31 cellular contexts compared by ENCODE assay signal in the genomic region with DNA sequence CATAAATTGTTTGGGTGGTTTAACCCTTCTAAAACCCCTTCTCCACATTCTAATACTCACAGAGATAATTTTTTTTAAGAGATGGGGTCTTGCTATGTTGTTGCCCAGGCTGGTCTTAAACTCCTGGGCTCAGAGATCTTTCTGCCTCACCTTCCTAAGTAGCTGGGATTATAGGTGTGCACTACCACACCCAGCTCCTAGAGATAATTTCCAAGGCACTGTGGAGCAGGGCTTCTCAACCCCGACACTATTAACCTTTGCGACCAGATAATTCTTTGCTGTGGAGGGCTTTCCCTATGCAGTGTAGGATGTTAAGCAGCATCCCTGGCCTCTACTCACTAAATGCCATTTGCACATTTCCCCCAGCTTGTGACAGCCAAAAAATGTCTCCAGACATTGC.
"Had no signal": no experiment of that assay in that cellular context is flagged by ENCODE, and none has a peak within 500 bp of the region (broad histone marks: within the 10 kb centered on the region; RNA-seq: fewer than 3 reads in every experiment).

No MANE protein-coding gene starts in this region.

- H3K27me3 Mint-ChIP-seq: naive thymus-derived CD8-positive, alpha-beta T cell; stimulated activated naive B cell treated with anti-CD40 and anti-IgM and Interleukin-4, amounts not matched to agents 10 μg/mL and 1 μg/mL and 100 μg/mL, for 72 hours had no signal

- DNase-seq: head of caudate nucleus; hypothalamus; immature natural killer cell; kidney; left ventricle myocardium inferior; midbrain; naive thymus-derived CD8-positive, alpha-beta T cell; nephron progenitor cell; occipital lobe; ovary; retina; right cardiac atrium; sigmoid colon; stimulated activated CD4-positive, alpha-beta T cell treated with anti-CD3 and anti-CD28 coated beads, Interleukin-1b, Interleukin-23, amount 100 ng/mL, for 48 hours; stimulated activated CD4-positive, alpha-beta T cell treated with anti-CD3 and anti-CD28 coated beads, Interleukin-2, amount 100 ng/mL, for 48 hours; stimulated activated CD4-positive, alpha-beta T cell treated with anti-CD3 and anti-CD28 coated beads, Interleukin-4, amount 100 ng/mL, for 4 hours; stimulated activated CD8-positive, alpha-beta memory T cell treated with anti-CD3 and anti-CD28 coated beads, Interleukin-4, amount 100 ng/mL, for 48 hours; stimulated activated naive B cell treated with anti-CD40 and anti-IgM and Interleukin-4, amounts not matched to agents 10 μg/mL and 1 μg/mL and 100 μg/mL, for 72 hours; stimulated activated naive CD8-positive, alpha-beta T cell treated with anti-CD3 and anti-CD28 coated beads, Interleukin-15, Interleukin-2, amounts not matched to agents 100 U/mL and 50 U/mL, for 24 hours; tibial artery; trophoblast cell; upper lobe of right lung had no signal

- H3K27ac ChIP-seq: left ventricle myocardium inferior, neural progenitor cell, neutrophil, ovary, prostate gland, sigmoid colon, suprapubic skin, thoracic aorta, tibial artery, upper lobe of right lung had no signal

- H3K9me3 Mint-ChIP-seq: immature natural killer cell; naive thymus-derived CD8-positive, alpha-beta T cell; neural progenitor cell; stimulated activated naive B cell treated with anti-CD40 and anti-IgM and Interleukin-4, amounts not matched to agents 10 μg/mL and 1 μg/mL and 100 μg/mL, for 72 hours had no signal

- ATAC-seq: naive thymus-derived CD8-positive, alpha-beta T cell; right cardiac atrium; stimulated activated naive B cell treated with anti-CD40 and anti-IgM and Interleukin-4, amounts not matched to agents 10 μg/mL and 1 μg/mL and 100 μg/mL, for 72 hours; stimulated activated naive CD8-positive, alpha-beta T cell treated with anti-CD3 and anti-CD28 coated beads, Interleukin-15, Interleukin-2, amounts not matched to agents 100 U/mL and 50 U/mL, for 24 hours; upper lobe of right lung had no signal

- H3K36me3 Mint-ChIP-seq: immature natural killer cell; naive thymus-derived CD8-positive, alpha-beta T cell; neural progenitor cell; stimulated activated naive B cell treated with anti-CD40 and anti-IgM and Interleukin-4, amounts not matched to agents 10 μg/mL and 1 μg/mL and 100 μg/mL, for 72 hours had no signal

- FAIRE-seq: islet of Langerhans, kidney, urothelium cell line had no signal

- H3K36me3 ChIP-seq: left ventricle myocardium inferior, neural progenitor cell, neutrophil, ovary, prostate gland, sigmoid colon, suprapubic skin, thoracic aorta, tibial artery, upper lobe of right lung had no signal

- H3K27me3 ChIP-seq: neural progenitor cell, neutrophil, ovary, sigmoid colon, suprapubic skin, tibial artery, upper lobe of right lung had no signal

- H3K27ac Mint-ChIP-seq: naive thymus-derived CD8-positive, alpha-beta T cell; neural progenitor cell had no signal

- H3K4me3 ChIP-seq: left ventricle myocardium inferior, lung, neural progenitor cell, ovary, prostate gland, sigmoid colon, smooth muscle cell, suprapubic skin, thoracic aorta, tibial artery, upper lobe of right lung had no signal

- H3K4me1 ChIP-seq: neural progenitor cell, prostate gland, sigmoid colon, suprapubic skin, tibial artery, upper lobe of right lung had no signal

- H3K4me3 Mint-ChIP-seq: immature natural killer cell; naive thymus-derived CD8-positive, alpha-beta T cell; nephron progenitor cell; neural progenitor cell; stimulated activated naive B cell treated with anti-CD40 and anti-IgM and Interleukin-4, amounts not matched to agents 10 μg/mL and 1 μg/mL and 100 μg/mL, for 72 hours had no signal

- H3K9me3 ChIP-seq: left ventricle myocardium inferior, neutrophil, ovary, prostate gland, sigmoid colon, suprapubic skin, thoracic aorta, tibial artery, upper lobe of right lung had no signal
